Comparison of ENCODE assay signal across 21 cellular contexts in genomic region chr12:56385873-56386272, GRCh38. TPM values are rescaled to one million over a fixed set of nuclear protein-coding genes. Genes with fewer than 3 reads are reported as not detected.
DNase-seq lines count a peak whose midpoint lies in the region; ATAC-seq and TF ChIP-seq lines count a peak whose summit lies in the region.
"Had no signal": no experiment of that assay in that cellular context is flagged by ENCODE, and none has a peak within 500 bp of the region (broad histone marks: within the 10 kb centered on the region; RNA-seq: fewer than 3 reads in every experiment).

No MANE protein-coding gene starts in this region.

- H3K36me3 ChIP-seq in stomach = no peaks in the 10 kb centered on the region
- H3K36me3 ChIP-seq: gastroesophageal sphincter, uterus had no signal

- H3K4me3 ChIP-seq in fibroblast of pulmonary artery (replicated peaks; ENCODE audit: low read depth, low read length) = no peak overlapping the region
- no peak overlapping the region for H3K4me3 ChIP-seq in stomach
- H3K4me3 ChIP-seq: gastroesophageal sphincter, lung, uterus had no signal

- no peaks in the 10 kb centered on the region for H3K9me3 Mint-ChIP-seq in activated CD8-positive, alpha-beta T cell treated with anti-CD3 and anti-CD28 coated beads, Interleukin-2, amount 10 ng/mL, durations not matched to agents 7 days and 5 days (ENCODE audit: insufficient read depth)
- H3K9me3 Mint-ChIP-seq: stimulated activated naive CD8-positive, alpha-beta T cell treated with anti-CD3 and anti-CD28 coated beads, Interleukin-15, amount 100 ng/mL, for 72 hours; T-helper 2 cell treated with Interferon-gamma antibody and Interleukin-4, amounts not matched to agents 5 μg/mL and 100 μg/mL, for 36 hours had no signal

- DNase-seq in NCI-H82 (lab: John Stamatoyannopoulos, UW) (peak; percentile 22), NCI-H82 treated with DMSO at 0.1 percent for 48 hours (lab: John Stamatoyannopoulos, UW; ENCODE audit: unreplicated experiment) (no peak), NCI-H69 (lab: John Stamatoyannopoulos, UW) (peak; percentile 67), fibroblast of pulmonary artery (ENCODE audit: low read depth) (peak; percentile 12), stomach (peak; percentile 71), inferior parietal cortex (ENCODE audit: extremely low spot score) (no peak), SKM-1 (lab: John Stamatoyannopoulos, UW; ENCODE audit: unreplicated experiment) (no peak)
- no peak for DNase-seq in activated CD8-positive, alpha-beta T cell treated with anti-CD3 and anti-CD28 coated beads, Interleukin-2, amount 10 ng/mL, durations not matched to agents 7 days and 5 days
- DNase-seq: activated CD4-positive, CD25-positive, alpha-beta regulatory T cell; activated effector memory CD4-positive, alpha-beta T cell treated with anti-CD3 and anti-CD28 coated beads, Interleukin-2, amount 50 U/mL, for 16 hours; amygdala; cerebellar nuclear complex; NCI-H1436 treated with DMSO at 0.1 percent for 48 hours; retina; Right ventricle myocardium superior; stimulated activated naive CD8-positive, alpha-beta T cell treated with anti-CD3 and anti-CD28 coated beads, Interleukin-15, amount 100 ng/mL, for 72 hours; uterus had no signal

- CTCF ChIA-PET in activated CD8-positive, alpha-beta T cell treated with anti-CD3 and anti-CD28 coated beads, Interleukin-2, amount 10 ng/mL, durations not matched to agents 7 days and 5 days (lab: Charles Lee) = no interaction called here

- ATAC-seq in activated CD8-positive, alpha-beta T cell treated with anti-CD3 and anti-CD28 coated beads, Interleukin-2, amount 10 ng/mL, durations not matched to agents 7 days and 5 days = no peak
- ATAC-seq: gastroesophageal sphincter; stimulated activated naive CD8-positive, alpha-beta T cell treated with anti-CD3 and anti-CD28 coated beads, Interleukin-15, amount 100 ng/mL, for 72 hours had no signal

- no peaks in the 10 kb centered on the region for H3K9me3 ChIP-seq in stomach
- H3K9me3 ChIP-seq: gastroesophageal sphincter, uterus had no signal

- no peaks in the 10 kb centered on the region for H3K4me1 ChIP-seq in stomach
- H3K4me1 ChIP-seq: gastroesophageal sphincter, uterus had no signal

- H3K4me3 Mint-ChIP-seq in activated CD8-positive, alpha-beta T cell treated with anti-CD3 and anti-CD28 coated beads, Interleukin-2, amount 10 ng/mL, durations not matched to agents 7 days and 5 days = no peak overlapping the region
- H3K4me3 Mint-ChIP-seq: stimulated activated naive CD8-positive, alpha-beta T cell treated with anti-CD3 and anti-CD28 coated beads, Interleukin-15, amount 100 ng/mL, for 72 hours; T-helper 2 cell treated with Interferon-gamma antibody and Interleukin-4, amounts not matched to agents 5 μg/mL and 100 μg/mL, for 36 hours had no signal

- no peaks in the 10 kb centered on the region for H3K27me3 ChIP-seq in stomach
- H3K27me3 ChIP-seq: gastroesophageal sphincter, uterus had no signal

- peaks cover 2% of the 10 kb centered on the region for H3K27me3 Mint-ChIP-seq in activated CD8-positive, alpha-beta T cell treated with anti-CD3 and anti-CD28 coated beads, Interleukin-2, amount 10 ng/mL, durations not matched to agents 7 days and 5 days (ENCODE audit: low read depth)
- H3K27me3 Mint-ChIP-seq: stimulated activated naive CD8-positive, alpha-beta T cell treated with anti-CD3 and anti-CD28 coated beads, Interleukin-15, amount 100 ng/mL, for 72 hours had no signal

- no peak for TF ChIP-seq CTCF in fibroblast of pulmonary artery (IDR thresholded peaks at IDR 0.05; ENCODE audit: low read length, missing control alignments)
- no peak for TF ChIP-seq CTCF in stomach (IDR thresholded peaks at IDR 0.05)

- no peak overlapping the region for H3K27ac ChIP-seq in stomach
- H3K27ac ChIP-seq: gastroesophageal sphincter, uterus had no signal

- TF ChIP-seq POLR2A in stomach (IDR thresholded peaks at IDR 0.05) = no peak

- H3K4me1 Mint-ChIP-seq in activated CD8-positive, alpha-beta T cell treated with anti-CD3 and anti-CD28 coated beads, Interleukin-2, amount 10 ng/mL, durations not matched to agents 7 days and 5 days (ENCODE audit: low read depth) = no peaks in the 10 kb centered on the region
- H3K4me1 Mint-ChIP-seq: stimulated activated naive CD8-positive, alpha-beta T cell treated with anti-CD3 and anti-CD28 coated beads, Interleukin-15, amount 100 ng/mL, for 72 hours had no signal

- 84 to 100% (median 89%) methylated on average over 1 of the region's 1 CpG for WGBS in stomach, 5 donors

- intact Hi-C loops in stomach (cut with DNase I; ENCODE audit: low total_unique reads) = no loop called here

- POLR2A ChIA-PET in activated CD8-positive, alpha-beta T cell treated with anti-CD3 and anti-CD28 coated beads, Interleukin-2, amount 10 ng/mL, durations not matched to agents 7 days and 5 days (lab: Charles Lee) = no interaction called here

- no peaks in the 10 kb centered on the region for H3K36me3 Mint-ChIP-seq in activated CD8-positive, alpha-beta T cell treated with anti-CD3 and anti-CD28 coated beads, Interleukin-2, amount 10 ng/mL, durations not matched to agents 7 days and 5 days (ENCODE audit: low read depth)

- no peak overlapping the region for H3K27ac Mint-ChIP-seq in activated CD8-positive, alpha-beta T cell treated with anti-CD3 and anti-CD28 coated beads, Interleukin-2, amount 10 ng/mL, durations not matched to agents 7 days and 5 days
- H3K27ac Mint-ChIP-seq: stimulated activated naive CD8-positive, alpha-beta T cell treated with anti-CD3 and anti-CD28 coated beads, Interleukin-15, amount 100 ng/mL, for 72 hours; T-helper 2 cell treated with Interferon-gamma antibody and Interleukin-4, amounts not matched to agents 5 μg/mL and 100 μg/mL, for 36 hours had no signal

- TF ChIP-seq EP300 in stomach (IDR thresholded peaks at IDR 0.05) = no peak

RNA-seq across cellular contexts. Expression of gene APOF, which starts 23.2 kb away (rescaled TPM):
- total RNA-seq in stomach = not detected
- polyA plus RNA-seq in stomach = not detected
- total RNA-seq in activated CD8-positive, alpha-beta T cell treated with anti-CD3 and anti-CD28 coated beads, Interleukin-2, amount 10 ng/mL, durations not matched to agents 7 days and 5 days = not detected
- total RNA-seq: gastroesophageal sphincter, Right ventricle myocardium superior, uterus had no signal
- polyA plus RNA-seq: lung, neural cell had no signal

RNA-seq across cellular contexts. Expression of gene STAT2, which starts 26.0 kb away (rescaled TPM):
- 100 to 1,000 TPM in 4 of 5 donors, 10 to 100 TPM in 1; 82.6 to 245 (median 104) TPM for total RNA-seq in stomach
- polyA plus RNA-seq in stomach = 10 to 100 TPM; 22.6 to 29.6 (median 28.3) TPM
- total RNA-seq in activated CD8-positive, alpha-beta T cell treated with anti-CD3 and anti-CD28 coated beads, Interleukin-2, amount 10 ng/mL, durations not matched to agents 7 days and 5 days = 100 to 1,000 TPM; 193 to 194 TPM

RNA-seq across cellular contexts. Expression of gene IL23A, which starts 47.2 kb away (rescaled TPM):
- 1 to 10 TPM in 1 of 5 donors, not detected in 4; 1.1 TPM for total RNA-seq in stomach
- 1 to 10 TPM in 1 of 3 donors, under 1 TPM in 1, not detected in 1; 0.56 to 1.9 TPM for polyA plus RNA-seq in stomach
- 1 to 10 TPM; 3.5 to 3.7 TPM for total RNA-seq in activated CD8-positive, alpha-beta T cell treated with anti-CD3 and anti-CD28 coated beads, Interleukin-2, amount 10 ng/mL, durations not matched to agents 7 days and 5 days
- total RNA-seq: gastroesophageal sphincter, Right ventricle myocardium superior had no signal

RNA-seq across cellular contexts. Expression of gene PAN2, which starts 52.1 kb away (rescaled TPM):
- 100 to 1,000 TPM in 2 of 5 donors, 10 to 100 TPM in 3; 41.7 to 146 (median 49.3) TPM for total RNA-seq in stomach
- 10 to 100 TPM in 1 of 3 donors, 1 to 10 TPM in 2; 4.9 to 28.4 (median 9.5) TPM for polyA plus RNA-seq in stomach
- total RNA-seq in activated CD8-positive, alpha-beta T cell treated with anti-CD3 and anti-CD28 coated beads, Interleukin-2, amount 10 ng/mL, durations not matched to agents 7 days and 5 days = 10 to 100 TPM; 61.8 to 63.7 TPM

Comparison
In these comparisons a context has a peak if more than half of its experiments do, and no peak if none do; other contexts are left out.
1. DNase-seq: peak in NCI-H82 (single experiment), NCI-H69 (single experiment), fibroblast of pulmonary artery (single experiment) and stomach (single experiment); none in NCI-H82 treated with DMSO at 0.1 percent for 48 hours (single experiment), activated CD8-positive, alpha-beta T cell treated with anti-CD3 and anti-CD28 coated beads, Interleukin-2, amount 10 ng/mL, durations not matched to agents 7 days and 5 days (single experiment), inferior parietal cortex (single experiment) and SKM-1 (single experiment).